In the genomic region with DNA sequence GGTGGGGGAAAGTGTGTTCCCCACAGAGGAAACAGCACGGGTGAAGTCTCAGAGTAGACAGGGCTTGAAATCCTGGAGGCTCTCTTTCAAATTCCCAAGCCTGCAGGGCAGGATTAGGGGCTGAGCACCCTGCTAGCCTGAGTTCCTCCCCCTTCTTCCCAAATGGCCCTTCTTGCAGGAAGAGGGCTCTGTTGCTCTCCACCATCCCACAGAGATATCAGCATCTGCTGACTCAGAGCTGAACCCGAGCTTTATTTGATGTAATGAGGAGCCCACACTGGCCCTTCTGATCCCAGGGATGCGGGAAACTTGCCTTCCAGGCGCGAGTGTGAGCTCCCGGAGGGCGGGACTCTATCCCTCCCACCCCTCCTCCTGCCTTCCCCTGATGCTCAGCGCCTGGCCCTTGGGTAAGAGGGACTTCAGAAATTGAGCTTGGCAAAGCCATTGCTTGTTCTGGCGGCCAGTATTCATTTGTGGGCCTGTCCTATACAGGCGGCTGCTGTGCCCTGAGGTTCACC, we compare ENCODE assay signal across 1 cellular context.
A peak's percentile ranks its signal among the peaks of the same experiment; 100 is the strongest.
TF ChIP-seq lines count a peak whose summit lies in the region.

No MANE protein-coding gene starts in this region.

TF ChIP-seq in H1, 55 proteins besides CTCF, POLR2A, EP300 and RAD21:
- TF ChIP-seq CEBPB (IDR thresholded peaks at IDR 0.05; ENCODE audit: low read depth, low read length) (no peak), ZNF274 (IDR thresholded peaks at IDR 0.05; ENCODE audit: borderline replicate concordance, extremely low read depth, low read length) (no peak), BACH1 (IDR thresholded peaks at IDR 0.05; ENCODE audit: low read length) (peak; percentile 69), ASH2L (IDR thresholded peaks at IDR 0.05; ENCODE audit: low read length) (peak; percentile 44), MAFK (IDR thresholded peaks at IDR 0.05; ENCODE audit: low read depth, low read length) (0 out of 2 replicates have a peak, but pooled peaks have one; percentile 45)
